15 cellular contexts compared by ENCODE assay signal in the genomic region with DNA sequence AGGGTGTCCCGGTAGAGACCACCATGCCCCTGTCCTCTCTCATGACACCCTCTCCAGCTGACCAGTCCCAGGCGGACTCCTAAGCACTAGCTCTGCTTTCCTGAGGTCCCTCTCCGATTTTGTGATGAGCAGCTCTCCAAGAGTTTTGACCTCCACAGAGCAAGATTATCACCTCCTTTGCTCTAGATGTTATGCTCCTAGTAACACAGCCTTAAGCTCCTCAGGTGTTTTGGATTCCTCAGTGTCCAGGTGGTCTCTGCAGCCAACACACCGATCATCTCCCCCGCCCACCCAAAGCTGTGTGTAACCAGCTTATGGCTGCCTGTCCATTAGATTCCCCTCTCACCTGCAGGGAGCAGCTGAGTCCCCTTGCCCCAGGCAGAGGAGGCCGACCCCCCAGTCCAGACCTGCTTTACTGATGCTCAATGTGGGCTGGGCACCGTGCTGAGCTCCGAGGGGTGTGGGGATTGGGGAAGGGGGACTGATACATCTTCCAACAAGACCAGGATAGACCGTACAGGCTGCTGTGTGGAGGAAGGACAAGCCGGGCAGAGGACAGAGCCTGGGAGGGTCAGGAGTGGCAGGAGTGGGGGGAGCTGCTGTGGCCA. TPM values are rescaled to one million over a fixed set of nuclear protein-coding genes. Genes with fewer than 3 reads are reported as not detected.
DNase-seq lines count a peak whose midpoint lies in the region; ATAC-seq, FAIRE-seq and TF ChIP-seq lines count a peak whose summit lies in the region.
"Had no signal": no experiment of that assay in that cellular context is flagged by ENCODE, and none has a peak within 500 bp of the region (broad histone marks: within the 10 kb centered on the region; RNA-seq: fewer than 3 reads in every experiment).

No MANE protein-coding gene starts in this region.

- H3K4me1 Mint-ChIP-seq in natural killer cell treated with Interleukin-12 subunit alpha and Interleukin-12 subunit beta and Interleukin-15 and Interleukin-18, amount 100 ng/mL, for 72 hours (ENCODE audit: low read depth in 2 of 2), result peaks cover 5 to 17% of the 10 kb centered on the region in 2 donors
- no peaks in the 10 kb centered on the region for H3K4me1 Mint-ChIP-seq in natural killer cell
- H3K4me1 Mint-ChIP-seq in memory B cell, result peaks cover 31% of the 10 kb centered on the region
- peaks cover 24% of the 10 kb centered on the region for H3K4me1 Mint-ChIP-seq in activated CD4-positive, alpha-beta T cell treated with anti-CD3 and anti-CD28 coated beads for 36 hours
- H3K4me1 Mint-ChIP-seq: GM23338 had no signal

- H3K27ac Mint-ChIP-seq in natural killer cell treated with Interleukin-12 subunit alpha and Interleukin-12 subunit beta and Interleukin-15 and Interleukin-18, amount 100 ng/mL, for 72 hours, result no peak overlapping the region
- no peak overlapping the region for H3K27ac Mint-ChIP-seq in natural killer cell
- H3K27ac Mint-ChIP-seq in memory B cell, result peak overlapping the region; percentile 97
- H3K27ac Mint-ChIP-seq in activated CD4-positive, alpha-beta T cell treated with anti-CD3 and anti-CD28 coated beads for 36 hours, result no peak overlapping the region
- H3K27ac Mint-ChIP-seq: CD4-positive, CD25-positive, alpha-beta regulatory T cell; GM23338 had no signal

- peaks cover 5 to 8% of the 10 kb centered on the region in 2 donors for H3K27me3 Mint-ChIP-seq in natural killer cell treated with Interleukin-12 subunit alpha and Interleukin-12 subunit beta and Interleukin-15 and Interleukin-18, amount 100 ng/mL, for 72 hours
- peaks cover 0 to 8% of the 10 kb centered on the region in 2 donors for H3K27me3 Mint-ChIP-seq in natural killer cell (ENCODE audit: low read depth in 2 of 2)
- H3K27me3 Mint-ChIP-seq in memory B cell, result no peaks in the 10 kb centered on the region
- H3K27me3 Mint-ChIP-seq in activated CD4-positive, alpha-beta T cell treated with anti-CD3 and anti-CD28 coated beads for 36 hours, result peaks cover 4% of the 10 kb centered on the region

- no peak overlapping the region for H3K4me3 Mint-ChIP-seq in natural killer cell treated with Interleukin-12 subunit alpha and Interleukin-12 subunit beta and Interleukin-15 and Interleukin-18, amount 100 ng/mL, for 72 hours
- H3K4me3 Mint-ChIP-seq in natural killer cell (no peak overlapping the region), memory B cell (no peak overlapping the region)
- no peak overlapping the region for H3K4me3 Mint-ChIP-seq in activated CD4-positive, alpha-beta T cell treated with anti-CD3 and anti-CD28 coated beads for 36 hours
- H3K4me3 Mint-ChIP-seq: CD4-positive, CD25-positive, alpha-beta regulatory T cell; GM23338 had no signal

- TF ChIP-seq CTCF in natural killer cell (IDR thresholded peaks at IDR 0.05), result no peak

- CTCF ChIA-PET in activated CD4-positive, alpha-beta T cell treated with anti-CD3 and anti-CD28 coated beads for 36 hours (lab: Charles Lee), result no interaction called here

- intact Hi-C loops in natural killer cell (cut with micrococcal nuclease) (no loop called here), posterior vena cava (cut with DNase I) (no loop called here)
- intact Hi-C loops in activated CD4-positive, alpha-beta T cell treated with anti-CD3 and anti-CD28 coated beads for 36 hours (cut with DNase I, micrococcal nuclease), result loop anchor here in 1 of 2 experiments (5.0 kb wide), 1 partner anchor 843 kb away; a partner anchor contains a TSS

- H3K36me3 Mint-ChIP-seq in natural killer cell treated with Interleukin-12 subunit alpha and Interleukin-12 subunit beta and Interleukin-15 and Interleukin-18, amount 100 ng/mL, for 72 hours, result no peaks in the 10 kb centered on the region
- H3K36me3 Mint-ChIP-seq in natural killer cell (no peaks in the 10 kb centered on the region), memory B cell (no peaks in the 10 kb centered on the region)
- no peaks in the 10 kb centered on the region for H3K36me3 Mint-ChIP-seq in activated CD4-positive, alpha-beta T cell treated with anti-CD3 and anti-CD28 coated beads for 36 hours (ENCODE audit: low read depth)
- H3K36me3 Mint-ChIP-seq: CD4-positive, CD25-positive, alpha-beta regulatory T cell had no signal

- FAIRE-seq in HTR-8/SVneo (lab: Jason Lieb, UNC), result no peak
- no peak for FAIRE-seq in RCC 7860 (lab: Jason Lieb, UNC)
- FAIRE-seq: GM12878, GM18507 had no signal

- peak; percentile 50 for DNase-seq in natural killer cell treated with Interleukin-12 subunit alpha and Interleukin-12 subunit beta and Interleukin-15 and Interleukin-18, amount 100 ng/mL, for 72 hours (ENCODE audit: low spot score)
- DNase-seq in natural killer cell, result no peak
- DNase-seq in memory B cell (ENCODE audit: low spot score in 2 of 2), result no peak
- DNase-seq in posterior vena cava (ENCODE audit: low spot score), result peak; percentile 63
- DNase-seq in activated CD4-positive, alpha-beta T cell treated with anti-CD3 and anti-CD28 coated beads for 36 hours, result no peak
- no peak for DNase-seq in HTR-8/SVneo (ENCODE audit: insufficient read length, low spot score)
- no peak for DNase-seq in RCC 7860 (ENCODE audit: low spot score)
- DNase-seq: ACHN; Calu3; CD4-positive, CD25-positive, alpha-beta regulatory T cell; DMS79 had no signal

- POLR2A ChIA-PET in activated CD4-positive, alpha-beta T cell treated with anti-CD3 and anti-CD28 coated beads for 36 hours (lab: Charles Lee), result no interaction called here

- H3K9me3 Mint-ChIP-seq in natural killer cell treated with Interleukin-12 subunit alpha and Interleukin-12 subunit beta and Interleukin-15 and Interleukin-18, amount 100 ng/mL, for 72 hours, result no peaks in the 10 kb centered on the region
- no peaks in the 10 kb centered on the region for H3K9me3 Mint-ChIP-seq in natural killer cell
- no peaks in the 10 kb centered on the region for H3K9me3 Mint-ChIP-seq in memory B cell
- H3K9me3 Mint-ChIP-seq in activated CD4-positive, alpha-beta T cell treated with anti-CD3 and anti-CD28 coated beads for 36 hours (ENCODE audit: low read depth), result no peaks in the 10 kb centered on the region

- ATAC-seq in natural killer cell treated with Interleukin-12 subunit alpha and Interleukin-12 subunit beta and Interleukin-15 and Interleukin-18, amount 100 ng/mL, for 72 hours, result no peak
- ATAC-seq in natural killer cell (no peak), memory B cell (ENCODE audit: low read depth) (no peak), GM18873 (IDR thresholded peaks at IDR 0.05; ENCODE audit: low FRiP score, unreplicated experiment) (no peak)
- no peak for ATAC-seq in activated CD4-positive, alpha-beta T cell treated with anti-CD3 and anti-CD28 coated beads for 36 hours
- ATAC-seq: GM12878, GM23338 had no signal

RNA-seq across cellular contexts. Expression of a gene that starts 2.3 kb away (rescaled TPM):
- total RNA-seq in natural killer cell treated with Interleukin-12 subunit alpha and Interleukin-12 subunit beta and Interleukin-15 and Interleukin-18, amount 100 ng/mL, for 72 hours, result 1 to 10 TPM; 6.5 to 9.7 TPM
- total RNA-seq in natural killer cell, result 10 to 100 TPM in 1 of 3 donors, 1 to 10 TPM in 2; 5.6 to 10.3 (median 7.6) TPM
- 1 to 10 TPM; 1.5 to 2.7 TPM for total RNA-seq in posterior vena cava
- total RNA-seq in activated CD4-positive, alpha-beta T cell treated with anti-CD3 and anti-CD28 coated beads for 36 hours, result under 1 TPM; 0.61 to 0.89 TPM

RNA-seq across cellular contexts. Expression of a gene that starts 53.9 kb away (rescaled TPM):
- 100 to 1,000 TPM in 1 of 2 donors, 10 to 100 TPM in 1; 94.3 to 123 TPM for total RNA-seq in natural killer cell treated with Interleukin-12 subunit alpha and Interleukin-12 subunit beta and Interleukin-15 and Interleukin-18, amount 100 ng/mL, for 72 hours
- total RNA-seq in natural killer cell (1 to 10 TPM; 3.2 to 4.5 (median 4.2) TPM), posterior vena cava (1 to 10 TPM; 3.6 to 5.9 TPM)
- 1 to 10 TPM; 1.8 to 2.7 TPM for total RNA-seq in activated CD4-positive, alpha-beta T cell treated with anti-CD3 and anti-CD28 coated beads for 36 hours

Comparison
In these comparisons a context has a peak if more than half of its experiments do, and no peak if none do; other contexts are left out.
1. DNase-seq: peak in natural killer cell treated with Interleukin-12 subunit alpha and Interleukin-12 subunit beta and Interleukin-15 and Interleukin-18, amount 100 ng/mL, for 72 hours (single experiment) and posterior vena cava (single experiment); none in natural killer cell (single experiment), memory B cell (0 of 2), activated CD4-positive, alpha-beta T cell treated with anti-CD3 and anti-CD28 coated beads for 36 hours (single experiment), HTR-8/SVneo (single experiment) and RCC 7860 (single experiment).
2. RNA of a gene that starts 53.9 kb away (total RNA-seq): 94.3 to 123 TPM in natural killer cell treated with Interleukin-12 subunit alpha and Interleukin-12 subunit beta and Interleukin-15 and Interleukin-18, amount 100 ng/mL, for 72 hours; 3.6 to 5.9 TPM in posterior vena cava, 3.2 to 4.5 TPM in natural killer cell and 1.8 to 2.7 TPM in activated CD4-positive, alpha-beta T cell treated with anti-CD3 and anti-CD28 coated beads for 36 hours; every median in the first group is over 10 times any median in the second.